In genomic region chr22:24805790-24806662, GRCh38 we compare ENCODE assay signal across 8 cellular contexts. TPM values are rescaled to one million over a fixed set of nuclear protein-coding genes. Genes with fewer than 3 reads are reported as not detected.
DNase-seq lines count a peak whose midpoint lies in the region; ATAC-seq and TF ChIP-seq lines count a peak whose summit lies in the region.

SGSM1 (plus strand) TSS chr22:24806211; CDS start chr22:24806326, 115 bp downstream.

- CTCF ChIA-PET in BJ (lab: Yijun Ruan, JAX): no interaction called here

- ATAC-seq in GM21723 (IDR thresholded peaks at IDR 0.05; ENCODE audit: unreplicated experiment): peak; percentile 65
- ATAC-seq in GM18511 (IDR thresholded peaks at IDR 0.05; ENCODE audit: unreplicated experiment): no peak

- peaks cover 5% of the 10 kb centered on the region for H3K27me3 ChIP-seq in BJ (ENCODE audit: control insufficient read depth, insufficient read depth, low read length)

- DNase-seq in BJ (ENCODE audit: low read depth) (no peak), NCI-H2196 treated with DMSO at 0.1 percent for 48 hours (lab: John Stamatoyannopoulos, UW; ENCODE audit: unreplicated experiment) (peak; percentile 45), choroid plexus epithelial cell (ENCODE audit: low read depth) (peak; percentile 53), left kidney (ENCODE audit: low read depth, low spot score) (peak; percentile 94)
- DNase-seq in activated CD4-positive, alpha-beta T cell treated with anti-CD3 and anti-CD28 coated beads for 48 hours: peak; percentile 84
- DNase-seq in stimulated activated CD4-positive, alpha-beta T cell treated with anti-CD3 and anti-CD28 coated beads, Interleukin-1b, Interleukin-23, amount 100 ng/mL, for 4 hours (ENCODE audit: low read depth in 2 of 2): peak; percentile 46 to 72

- POLR2A ChIA-PET in BJ (lab: Charles Lee): no interaction called here

- no peaks in the 10 kb centered on the region for H3K36me3 ChIP-seq in BJ (ENCODE audit: control insufficient read depth, insufficient read depth, low read length)

- TF ChIP-seq CTCF in BJ (IDR thresholded peaks at IDR 0.05; ENCODE audit: insufficient read depth, low read depth, low read length) (no peak), choroid plexus epithelial cell (conservative IDR thresholded peaks at IDR 0.05; ENCODE audit: low read depth, low read length) (no peak)

- peak within 1 kb of the TSS; percentile 41 for H3K4me3 ChIP-seq in BJ (ENCODE audit: low read depth, low read length)
- peak within 1 kb of the TSS; percentile 59 for H3K4me3 ChIP-seq in choroid plexus epithelial cell (ENCODE audit: low read depth, low read length)

RNA-seq across cellular contexts. Expression of gene SGSM1, which starts in this region (rescaled TPM):
- polyA plus RNA-seq in BJ (2011; rRNA removed): not detected in 2 replicates
- not detected in 2 replicates for polyA minus RNA-seq in BJ (2011; rRNA and poly(A)+ RNA removed)
